17 cellular contexts compared by ENCODE assay signal in genomic region chr2:135121016-135121657, GRCh38.
DNase-seq lines count a peak whose midpoint lies in the region; ATAC-seq, FAIRE-seq and TF ChIP-seq lines count a peak whose summit lies in the region.
"Had no signal": no experiment of that assay in that cellular context is flagged by ENCODE, and none has a peak within 500 bp of the region (broad histone marks: within the 10 kb centered on the region; RNA-seq: fewer than 3 reads in every experiment).

No MANE protein-coding gene starts in this region.

- no peak overlapping the region for H3K27ac ChIP-seq in right lobe of liver
- H3K27ac ChIP-seq in GM23248 = no peak overlapping the region
- H3K27ac ChIP-seq: Peyer's patch had no signal

- H4K20me1 ChIP-seq in GM23248 (ENCODE audit: insufficient read depth) = no peaks in the 10 kb centered on the region

- H3K4me1 ChIP-seq in right lobe of liver (no peaks in the 10 kb centered on the region), GM23248 (ENCODE audit: insufficient read depth) (peaks cover 16% of the 10 kb centered on the region)
- H3K4me1 ChIP-seq: BE2C, Peyer's patch had no signal

- H3K9ac ChIP-seq in GM23248 = no peak overlapping the region

- in situ Hi-C loops in ACHN (cut with HindIII; ENCODE audit: low pct_ligation_motif_present, low pct_unique_long_range_greater_than_20kb, low sequenced_read_pairs) = no loop called here
- in situ Hi-C loops in GM23248 (cut with MboI) = no loop called here

- H3K79me2 ChIP-seq in GM23248 (ENCODE audit: insufficient read depth) = peaks cover 24% of the 10 kb centered on the region; the same call in 1 of the 2 replicates

- no peaks in the 10 kb centered on the region for H3F3A ChIP-seq in GM23248 (ENCODE audit: insufficient read depth)

- FAIRE-seq in HTR-8/SVneo (lab: Jason Lieb, UNC) = no peak
- FAIRE-seq: H54 had no signal

- DNase-seq in ACHN = peak; percentile 42
- DNase-seq in HuH-7 (ENCODE audit: low spot score) = peak; percentile 23
- DNase-seq in foreskin melanocyte = peak; percentile 7
- DNase-seq in right lobe of liver = no peak
- DNase-seq in GM23248 = no peak
- no peak for DNase-seq in HTR-8/SVneo (ENCODE audit: insufficient read length, low spot score)
- DNase-seq: BE2C; CD4-positive, alpha-beta memory T cell; NCI-H1092 treated with DMSO at 0.1 percent for 48 hours; NCI-H1930; NCI-H2171; NCI-H446 treated with DMSO at 0.1 percent for 48 hours; Peyer's patch; SIG-M5 had no signal

- no peaks in the 10 kb centered on the region for H3K9me3 ChIP-seq in right lobe of liver
- no peaks in the 10 kb centered on the region for H3K9me3 ChIP-seq in GM23248 (ENCODE audit: low read depth)
- H3K9me3 ChIP-seq: BE2C, Peyer's patch had no signal

- intact Hi-C loops in right lobe of liver (cut with DNase I) = no loop called here

- H3K4me2 ChIP-seq in GM23248 (ENCODE audit: unreplicated experiment) = no peak overlapping the region

- H3K4me3 ChIP-seq in right lobe of liver = no peak overlapping the region
- no peak overlapping the region for H3K4me3 ChIP-seq in GM23248
- H3K4me3 ChIP-seq: Peyer's patch had no signal

- TF ChIP-seq POLR2A in right lobe of liver (IDR thresholded peaks at IDR 0.05) = no peak

- no peak overlapping the region for H2AFZ ChIP-seq in GM23248

- no peaks in the 10 kb centered on the region for H3K9me2 ChIP-seq in GM23248 (ENCODE audit: insufficient read depth)

- H3K27me3 ChIP-seq in right lobe of liver = no peaks in the 10 kb centered on the region
- no peaks in the 10 kb centered on the region for H3K27me3 ChIP-seq in GM23248 (replicated peaks; ENCODE audit: insufficient read depth)
- H3K27me3 ChIP-seq: BE2C, Peyer's patch had no signal

- peak in 3 of 4 donors; percentile 48 to 58 (median 57) for ATAC-seq in right lobe of liver
- ATAC-seq in GM19023 (IDR thresholded peaks at IDR 0.05; ENCODE audit: unreplicated experiment) = no peak
- no peak for ATAC-seq in HG03097 (IDR thresholded peaks at IDR 0.05; ENCODE audit: low FRiP score, unreplicated experiment)

- TF ChIP-seq CTCF in right lobe of liver (IDR thresholded peaks at IDR 0.05) = no peak

- H3K36me3 ChIP-seq in right lobe of liver (peaks cover 3 to 23% (median 6%) of the 10 kb centered on the region in 4 donors), GM23248 (ENCODE audit: low read depth) (peaks cover 35% of the 10 kb centered on the region; the same call in 1 of the 2 replicates)
- H3K36me3 ChIP-seq: BE2C had no signal

- WGBS in right lobe of liver (ENCODE audit: insufficient coverage, low coverage, low lambda C conversion rate, missing lambda C conversion rate) = 65% methylated on average over 2 of the region's 2 CpGs
- 97 to 98% methylated on average over 2 of the region's 2 CpGs for WGBS in GM23248 (ENCODE audit: low coverage in 1 of 2, low lambda C conversion rate in 2 of 2, missing lambda C conversion rate in 2 of 2), 2 experiments

Comparison
In these comparisons a context has a peak if more than half of its experiments do, and no peak if none do; other contexts are left out.
1. DNase-seq: peak in ACHN (single experiment), HuH-7 (single experiment) and foreskin melanocyte (single experiment); none in right lobe of liver (0 of 3), GM23248 (single experiment) and HTR-8/SVneo (single experiment).
2. ATAC-seq: peak in right lobe of liver (3 of 4); none in GM19023 (single experiment) and HG03097 (single experiment).